Comparison of ENCODE assay signal across 1 cellular context in genomic region chr2:196125596-196125995, GRCh38.
TF ChIP-seq lines count a peak whose summit lies in the region.

No MANE protein-coding gene starts in this region.

TF ChIP-seq in WTC11, 78 proteins besides CTCF, POLR2A, EP300 and RAD21 (continued from another document):
- no peak for TF ChIP-seq E2F5 (CRISPR knock-in tag; IDR thresholded peaks at IDR 0.05)
- TF ChIP-seq SP1 (CRISPR knock-in tag; conservative IDR thresholded peaks at IDR 0.05) = no peak
- TF ChIP-seq PRDM15 (CRISPR knock-in tag; IDR thresholded peaks at IDR 0.05) = no peak
- TF ChIP-seq IRF2 (CRISPR knock-in tag; IDR thresholded peaks at IDR 0.05; ENCODE audit: borderline replicate concordance, low read depth) = no peak
- no peak for TF ChIP-seq FOXJ3 (CRISPR knock-in tag; IDR thresholded peaks at IDR 0.05; ENCODE audit: borderline replicate concordance)
- TF ChIP-seq USF2 (CRISPR knock-in tag; IDR thresholded peaks at IDR 0.05) = no peak
- TF ChIP-seq TCF7 (CRISPR knock-in tag; IDR thresholded peaks at IDR 0.05; ENCODE audit: low read depth) = no peak
- TF ChIP-seq MLX (CRISPR knock-in tag; IDR thresholded peaks at IDR 0.05) = no peak
- no peak for TF ChIP-seq ESRRA (CRISPR knock-in tag; IDR thresholded peaks at IDR 0.05; ENCODE audit: borderline replicate concordance)
